27 cellular contexts compared by ENCODE assay signal in genomic region chr12:82350161-82350560, GRCh38.
"Had no signal": no experiment of that assay in that cellular context is flagged by ENCODE, and none has a peak within 500 bp of the region (broad histone marks: within the 10 kb centered on the region; RNA-seq: fewer than 3 reads in every experiment).

No MANE protein-coding gene starts in this region.

- H3K27ac Mint-ChIP-seq: activated CD4-positive, alpha-beta memory T cell treated with anti-CD3 and anti-CD28 coated beads for 36 hours; activated CD4-positive, alpha-beta T cell treated with anti-CD3 and anti-CD28 coated beads, Interleukin-2, amount 10 ng/mL, durations not matched to agents 7 days and 5 days; activated naive CD4-positive, alpha-beta T cell treated with anti-CD3 and anti-CD28 coated beads, Interleukin-2, amount 10 ng/mL, durations not matched to agents 7 days and 5 days; activated naive CD8-positive, alpha-beta T cell treated with anti-CD3 and anti-CD28 coated beads, Interleukin-2, amount 10 ng/mL, durations not matched to agents 7 days and 5 days; activated T-helper 1 cell treated with anti-CD3 and anti-CD28 coated beads, Interleukin-12 subunit alpha, Interleukin-12 subunit beta, Interleukin-2, Interleukin-4 antibody, amounts not matched to agents 30 ng/mL and 10 ng/mL and 1 ng/mL, durations not matched to agents 14 hours and 24 hours and 36 hours; T-cell had no signal

- H3K27me3 ChIP-seq: ascending aorta, Peyer's patch had no signal

- DNase-seq: activated CD4-positive, alpha-beta memory T cell treated with anti-CD3 and anti-CD28 coated beads for 36 hours; activated CD4-positive, alpha-beta T cell treated with anti-CD3 and anti-CD28 coated beads, Interleukin-2, amount 10 ng/mL, durations not matched to agents 7 days and 5 days; activated CD8-positive, alpha-beta memory T cell treated with anti-CD3 and anti-CD28 coated beads, Interleukin-2, amount 50 U/mL, for 4 hours; activated naive CD4-positive, alpha-beta T cell treated with anti-CD3 and anti-CD28 coated beads, Interleukin-2, amount 10 ng/mL, durations not matched to agents 7 days and 5 days; activated naive CD8-positive, alpha-beta T cell treated with anti-CD3 and anti-CD28 coated beads, Interleukin-2, amount 10 ng/mL, durations not matched to agents 7 days and 5 days; amygdala; NCI-H1092 treated with DMSO at 0.1 percent for 48 hours; NCI-H1417; NCI-H146; NCI-H187; NCI-H2029 treated with DMSO at 0.1 percent for 48 hours; NCI-H345; NCI-H524 treated with DMSO at 0.1 percent for 48 hours; NCI-H748 treated with DMSO at 0.1 percent for 48 hours; NK-92 treated with Interleukin-12 subunit alpha and Interleukin-12 subunit beta, amount 100 ng/mL, for 24 hours; PC-3; Peyer's patch; RPMI8226; SIG-M5; T-cell; T-helper 2 cell; T-helper 9 cell had no signal

- H3K4me3 ChIP-seq: ascending aorta, K562, Peyer's patch had no signal

- H3K4me1 ChIP-seq: Peyer's patch had no signal

- H3K9me3 ChIP-seq: ascending aorta, Peyer's patch had no signal

- H3K9me3 Mint-ChIP-seq: activated CD4-positive, alpha-beta memory T cell treated with anti-CD3 and anti-CD28 coated beads for 36 hours; activated CD4-positive, alpha-beta T cell treated with anti-CD3 and anti-CD28 coated beads, Interleukin-2, amount 10 ng/mL, durations not matched to agents 7 days and 5 days; activated naive CD4-positive, alpha-beta T cell treated with anti-CD3 and anti-CD28 coated beads, Interleukin-2, amount 10 ng/mL, durations not matched to agents 7 days and 5 days; activated naive CD8-positive, alpha-beta T cell treated with anti-CD3 and anti-CD28 coated beads, Interleukin-2, amount 10 ng/mL, durations not matched to agents 7 days and 5 days; activated T-helper 1 cell treated with anti-CD3 and anti-CD28 coated beads, Interleukin-12 subunit alpha, Interleukin-12 subunit beta, Interleukin-2, Interleukin-4 antibody, amounts not matched to agents 30 ng/mL and 10 ng/mL and 1 ng/mL, durations not matched to agents 14 hours and 24 hours and 36 hours; T-cell had no signal

- H3K4me1 Mint-ChIP-seq: activated CD4-positive, alpha-beta T cell treated with anti-CD3 and anti-CD28 coated beads, Interleukin-2, amount 10 ng/mL, durations not matched to agents 7 days and 5 days had no signal

- ATAC-seq: PC-3, Right ventricle myocardium inferior, SK-N-SH treated with all-trans-retinoic acid at 6 μM for 48 hours, T-cell had no signal

- H3K27ac ChIP-seq: ascending aorta, Peyer's patch had no signal

- H3K27me3 Mint-ChIP-seq: activated CD4-positive, alpha-beta memory T cell treated with anti-CD3 and anti-CD28 coated beads for 36 hours; activated CD4-positive, alpha-beta T cell treated with anti-CD3 and anti-CD28 coated beads, Interleukin-2, amount 10 ng/mL, durations not matched to agents 7 days and 5 days; activated naive CD4-positive, alpha-beta T cell treated with anti-CD3 and anti-CD28 coated beads, Interleukin-2, amount 10 ng/mL, durations not matched to agents 7 days and 5 days; activated naive CD8-positive, alpha-beta T cell treated with anti-CD3 and anti-CD28 coated beads, Interleukin-2, amount 10 ng/mL, durations not matched to agents 7 days and 5 days; T-cell had no signal

- FAIRE-seq: K562 had no signal

- H3K4me3 Mint-ChIP-seq: activated CD4-positive, alpha-beta memory T cell treated with anti-CD3 and anti-CD28 coated beads for 36 hours; activated CD4-positive, alpha-beta T cell treated with anti-CD3 and anti-CD28 coated beads, Interleukin-2, amount 10 ng/mL, durations not matched to agents 7 days and 5 days; activated naive CD4-positive, alpha-beta T cell treated with anti-CD3 and anti-CD28 coated beads, Interleukin-2, amount 10 ng/mL, durations not matched to agents 7 days and 5 days; activated naive CD8-positive, alpha-beta T cell treated with anti-CD3 and anti-CD28 coated beads, Interleukin-2, amount 10 ng/mL, durations not matched to agents 7 days and 5 days; activated T-helper 1 cell treated with anti-CD3 and anti-CD28 coated beads, Interleukin-12 subunit alpha, Interleukin-12 subunit beta, Interleukin-2, Interleukin-4 antibody, amounts not matched to agents 30 ng/mL and 10 ng/mL and 1 ng/mL, durations not matched to agents 14 hours and 24 hours and 36 hours; T-cell had no signal
